7 cellular contexts compared by ENCODE assay signal in genomic region chrX:40105016-40105790, GRCh38. TPM values are rescaled to one million over a fixed set of nuclear protein-coding genes. Genes with fewer than 3 reads are reported as not detected.
DNase-seq lines count a peak whose midpoint lies in the region; TF ChIP-seq lines count a peak whose summit lies in the region.

No MANE protein-coding gene starts in this region.

- H3K4me3 ChIP-seq in HEK293 (ENCODE audit: low read depth, low read length): peak overlapping the region; percentile 64
- H3K4me3 ChIP-seq in SK-N-MC: peak overlapping the region; percentile 80
- H3K4me3 ChIP-seq in ectodermal cell (ENCODE audit: insufficient read depth, low read depth, low read length): peak overlapping the region; percentile 35
- H3K4me3 ChIP-seq in mucosa of stomach (ENCODE audit: low read length): peak overlapping the region; percentile 19

- no peaks in the 10 kb centered on the region for H3K36me3 ChIP-seq in HEK293 (ENCODE audit: control insufficient read depth in 2 of 2, insufficient read depth in 1 of 2, low read length in 2 of 2)
- H3K36me3 ChIP-seq in SK-N-MC (ENCODE audit: insufficient read depth, low read length): no peaks in the 10 kb centered on the region
- no peaks in the 10 kb centered on the region for H3K36me3 ChIP-seq in ectodermal cell (ENCODE audit: control insufficient read depth, insufficient read depth, low read length)
- no peaks in the 10 kb centered on the region for H3K36me3 ChIP-seq in mucosa of stomach (ENCODE audit: control insufficient read depth, insufficient read depth, low read length)

- H3K27ac ChIP-seq in HEK293 (ENCODE audit: extremely low read depth, low read depth, low read length) (peak overlapping the region; percentile 100), SK-N-MC (peak overlapping the region; percentile 42), ectodermal cell (ENCODE audit: insufficient read depth, low read depth, low read length, poor library complexity, severe bottlenecking) (no peak overlapping the region)

- POLR2A ChIA-PET in HEK293 (lab: Yijun Ruan, JAX): interaction anchor here (0.5 to 5.7 kb wide), 6 partner anchors 7 to 435 kb away, joined by 3 to 50 read pairs (median 3); partner anchors contain the start of gene BCOR

- H3K9me3 ChIP-seq in HEK293 (ENCODE audit: control insufficient read depth, insufficient read depth, low read depth, low read length) (no peaks in the 10 kb centered on the region), SK-N-MC (ENCODE audit: low read depth, low read length) (no peaks in the 10 kb centered on the region), ectodermal cell (ENCODE audit: control insufficient read depth, low read length) (no peaks in the 10 kb centered on the region), mucosa of stomach (ENCODE audit: control insufficient read depth, low read length) (no peaks in the 10 kb centered on the region)

- H3K4me1 ChIP-seq in HEK293 (ENCODE audit: control insufficient read depth, insufficient read depth, low read length) (peaks cover 16% of the 10 kb centered on the region), ectodermal cell (ENCODE audit: control insufficient read depth, insufficient read depth, low read length) (peaks cover 29% of the 10 kb centered on the region), mucosa of stomach (ENCODE audit: control insufficient read depth, insufficient read depth, low read length) (peaks cover 14% of the 10 kb centered on the region)

- CTCF ChIA-PET in HEK293 (lab: Yijun Ruan, JAX): no interaction called here

- H3K9ac ChIP-seq in SK-N-MC (ENCODE audit: insufficient read length) (peak overlapping the region; percentile 71), mucosa of stomach (ENCODE audit: low read length) (peak overlapping the region; percentile 62)

- 0% methylated on average over 85 of the region's 85 CpGs for WGBS in ectodermal cell, 2 experiments

- DNase-seq in GM03348 (ENCODE audit: low spot score) (peak; percentile 57), SK-N-MC (ENCODE audit: low read depth, low spot score) (no peak), DMS153 treated with DMSO at 0.1 percent for 48 hours (lab: John Stamatoyannopoulos, UW; ENCODE audit: unreplicated experiment) (no peak)
- DNase-seq in stimulated activated naive CD4-positive, alpha-beta T cell treated with Interleukin-2 at 50 U/mL for 16 hours (lab: John Stamatoyannopoulos, UW): no peak

- no peak for TF ChIP-seq CTCF in HEK293 (tag by site-specific recombination; IDR thresholded peaks at IDR 0.05)

- H3K27me3 ChIP-seq in ectodermal cell (ENCODE audit: control insufficient read depth, insufficient read depth, low read length, poor library complexity, severe bottlenecking) (peaks cover 65% of the 10 kb centered on the region), mucosa of stomach (ENCODE audit: control insufficient read depth, insufficient read depth, low read length) (no peaks in the 10 kb centered on the region)

TF ChIP-seq in HEK293, 187 proteins besides CTCF, POLR2A, EP300 and RAD21 (continues in another document):
- no peak for TF ChIP-seq ZNF654 (tag by site-specific recombination; IDR thresholded peaks at IDR 0.05; ENCODE audit: low read depth)
- TF ChIP-seq ZNF433 (tag by site-specific recombination; IDR thresholded peaks at IDR 0.05; ENCODE audit: low read depth): no peak
- TF ChIP-seq ZSCAN4 (tag by site-specific recombination; IDR thresholded peaks at IDR 0.05): no peak
- TF ChIP-seq, protein P1, sequence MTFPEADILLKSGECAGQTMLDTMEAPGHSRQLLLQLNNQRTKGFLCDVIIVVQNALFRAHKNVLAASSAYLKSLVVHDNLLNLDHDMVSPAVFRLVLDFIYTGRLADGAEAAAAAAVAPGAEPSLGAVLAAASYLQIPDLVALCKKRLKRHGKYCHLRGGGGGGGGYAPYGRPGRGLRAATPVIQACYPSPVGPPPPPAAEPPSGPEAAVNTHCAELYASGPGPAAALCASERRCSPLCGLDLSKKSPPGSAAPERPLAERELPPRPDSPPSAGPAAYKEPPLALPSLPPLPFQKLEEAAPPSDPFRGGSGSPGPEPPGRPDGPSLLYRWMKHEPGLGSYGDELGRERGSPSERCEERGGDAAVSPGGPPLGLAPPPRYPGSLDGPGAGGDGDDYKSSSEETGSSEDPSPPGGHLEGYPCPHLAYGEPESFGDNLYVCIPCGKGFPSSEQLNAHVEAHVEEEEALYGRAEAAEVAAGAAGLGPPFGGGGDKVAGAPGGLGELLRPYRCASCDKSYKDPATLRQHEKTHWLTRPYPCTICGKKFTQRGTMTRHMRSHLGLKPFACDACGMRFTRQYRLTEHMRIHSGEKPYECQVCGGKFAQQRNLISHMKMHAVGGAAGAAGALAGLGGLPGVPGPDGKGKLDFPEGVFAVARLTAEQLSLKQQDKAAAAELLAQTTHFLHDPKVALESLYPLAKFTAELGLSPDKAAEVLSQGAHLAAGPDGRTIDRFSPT (tag by site-specific recombination; IDR thresholded peaks at IDR 0.05): no peak
- TF ChIP-seq ZNF521 (tag by site-specific recombination; IDR thresholded peaks at IDR 0.05): no peak
- TF ChIP-seq ZNF830 (tag by site-specific recombination; IDR thresholded peaks at IDR 0.05; ENCODE audit: low read depth): no peak
- no peak for TF ChIP-seq KLF16 (tag by site-specific recombination; IDR thresholded peaks at IDR 0.05)
- 0 out of 2 replicates have a peak, but pooled peaks have one; percentile 12 for TF ChIP-seq ZNF843 (tag by site-specific recombination; IDR thresholded peaks at IDR 0.05)
- TF ChIP-seq ZNF266 (tag by site-specific recombination; IDR thresholded peaks at IDR 0.05; ENCODE audit: low read depth): no peak
- no peak for TF ChIP-seq SCRT1 (tag by site-specific recombination; IDR thresholded peaks at IDR 0.05; ENCODE audit: borderline replicate concordance)
- peak; percentile 64; the same call in 1 of the 2 replicates for TF ChIP-seq BCL11B (tag by site-specific recombination; IDR thresholded peaks at IDR 0.05; ENCODE audit: low read depth)
- no peak for TF ChIP-seq YY2 (tag by site-specific recombination; IDR thresholded peaks at IDR 0.05)
- no peak for TF ChIP-seq ZNF585B (tag by site-specific recombination; IDR thresholded peaks at IDR 0.05)
- TF ChIP-seq SP7 (tag by site-specific recombination; IDR thresholded peaks at IDR 0.05): no peak; the same call in 1 of the 2 replicates
- no peak for TF ChIP-seq ZNF138 (tag by site-specific recombination; IDR thresholded peaks at IDR 0.05; ENCODE audit: borderline replicate concordance)
- peak; percentile 56 for TF ChIP-seq PBX3 (CRISPR knock-in tag; IDR thresholded peaks at IDR 0.05)
- no peak for TF ChIP-seq ZNF677 (tag by site-specific recombination; IDR thresholded peaks at IDR 0.05)
- no peak for TF ChIP-seq PRDM1 (tag by site-specific recombination; IDR thresholded peaks at IDR 0.05)
- peak; percentile 69 for TF ChIP-seq ZBTB8A (tag by site-specific recombination; IDR thresholded peaks at IDR 0.05)
- no peak for TF ChIP-seq FEZF1 (tag by site-specific recombination; IDR thresholded peaks at IDR 0.05)
- TF ChIP-seq ZNF561 (tag by site-specific recombination; IDR thresholded peaks at IDR 0.05; ENCODE audit: borderline replicate concordance): peak; percentile 24; the same call in 1 of the 2 replicates
- TF ChIP-seq BCL11A (tag by site-specific recombination; IDR thresholded peaks at IDR 0.05; ENCODE audit: low read depth): no peak
- TF ChIP-seq KLF9 (tag by site-specific recombination; IDR thresholded peaks at IDR 0.05; ENCODE audit: low read depth): 0 out of 2 replicates have a peak, but pooled peaks have one; percentile 25
- TF ChIP-seq YY1 (tag by site-specific recombination; IDR thresholded peaks at IDR 0.05): no peak
- TF ChIP-seq GLIS1 (tag by site-specific recombination; IDR thresholded peaks at IDR 0.05): peak; percentile 43
- TF ChIP-seq ZNF621 (tag by site-specific recombination; IDR thresholded peaks at IDR 0.05): no peak
- TF ChIP-seq ZSCAN23 (tag by site-specific recombination; IDR thresholded peaks at IDR 0.05): no peak
- no peak for TF ChIP-seq ZNF792 (tag by site-specific recombination; IDR thresholded peaks at IDR 0.05)
- TF ChIP-seq ZNF155 (tag by site-specific recombination; IDR thresholded peaks at IDR 0.05): no peak
- TF ChIP-seq ZSCAN30 (tag by site-specific recombination; IDR thresholded peaks at IDR 0.05): no peak
- TF ChIP-seq ZNF211 (tag by site-specific recombination; IDR thresholded peaks at IDR 0.05; ENCODE audit: low read depth): no peak
- no peak for TF ChIP-seq ZNF664 (tag by site-specific recombination; IDR thresholded peaks at IDR 0.05)
- TF ChIP-seq ZNF114 (tag by site-specific recombination; IDR thresholded peaks at IDR 0.05): no peak
- TF ChIP-seq IKZF3 (tag by site-specific recombination; IDR thresholded peaks at IDR 0.05): no peak
- no peak for TF ChIP-seq ZXDB (tag by site-specific recombination; IDR thresholded peaks at IDR 0.05)
- no peak for TF ChIP-seq ZNF549 (tag by site-specific recombination; IDR thresholded peaks at IDR 0.05)
- 0 out of 2 replicates have a peak, but pooled peaks have one; percentile 33 for TF ChIP-seq ZEB2 (tag by site-specific recombination; IDR thresholded peaks at IDR 0.05)

RNA-seq across cellular contexts. Expression of gene BCOR, which starts 7.4 kb away (rescaled TPM):
- polyA plus RNA-seq in ectodermal cell (2013, experiment 1 of 4): 18.1 TPM
- 23.8 TPM for polyA plus RNA-seq in ectodermal cell (2013, experiment 2 of 4)
- 16.4 TPM for polyA plus RNA-seq in ectodermal cell (2013, experiment 3 of 4)
- 14.5 TPM for polyA plus RNA-seq in ectodermal cell (2013, experiment 4 of 4)

Comparison
In these comparisons a context has a peak if more than half of its experiments do, and no peak if none do; other contexts are left out.
1. H3K4me3 ChIP-seq: peak in every context shown above with its lines; median percentile 80 in SK-N-MC; 64 in HEK293; 35 in ectodermal cell; 19 in mucosa of stomach.